ENCODE assay signal across 1 cellular context in the genomic region with DNA sequence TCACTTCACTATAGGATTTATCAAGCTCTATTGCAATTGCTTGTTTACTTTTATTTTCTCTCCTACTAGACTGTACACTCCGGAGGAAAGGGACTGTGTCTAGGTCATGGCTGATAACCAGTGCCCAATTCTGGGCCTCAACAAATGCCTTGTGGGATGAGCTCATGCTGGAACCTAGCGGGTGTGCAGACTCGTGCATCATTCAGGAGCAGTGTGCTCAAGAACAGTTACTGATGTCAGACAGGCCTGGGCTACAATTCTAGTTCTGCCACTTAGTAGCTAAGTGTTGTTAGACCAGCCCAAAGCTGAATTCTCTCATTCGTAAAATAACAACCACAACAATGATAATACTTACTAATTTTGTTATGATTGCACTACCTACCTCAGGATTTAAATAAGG.
TF ChIP-seq lines count a peak whose summit lies in the region.

No MANE protein-coding gene starts in this region.

TF ChIP-seq in HCT116, 20 proteins besides CTCF, POLR2A, EP300 and RAD21 (continued from another document):
- TF ChIP-seq SP1 (IDR thresholded peaks at IDR 0.05; ENCODE audit: low read depth): no peak
- TF ChIP-seq, protein P1, sequence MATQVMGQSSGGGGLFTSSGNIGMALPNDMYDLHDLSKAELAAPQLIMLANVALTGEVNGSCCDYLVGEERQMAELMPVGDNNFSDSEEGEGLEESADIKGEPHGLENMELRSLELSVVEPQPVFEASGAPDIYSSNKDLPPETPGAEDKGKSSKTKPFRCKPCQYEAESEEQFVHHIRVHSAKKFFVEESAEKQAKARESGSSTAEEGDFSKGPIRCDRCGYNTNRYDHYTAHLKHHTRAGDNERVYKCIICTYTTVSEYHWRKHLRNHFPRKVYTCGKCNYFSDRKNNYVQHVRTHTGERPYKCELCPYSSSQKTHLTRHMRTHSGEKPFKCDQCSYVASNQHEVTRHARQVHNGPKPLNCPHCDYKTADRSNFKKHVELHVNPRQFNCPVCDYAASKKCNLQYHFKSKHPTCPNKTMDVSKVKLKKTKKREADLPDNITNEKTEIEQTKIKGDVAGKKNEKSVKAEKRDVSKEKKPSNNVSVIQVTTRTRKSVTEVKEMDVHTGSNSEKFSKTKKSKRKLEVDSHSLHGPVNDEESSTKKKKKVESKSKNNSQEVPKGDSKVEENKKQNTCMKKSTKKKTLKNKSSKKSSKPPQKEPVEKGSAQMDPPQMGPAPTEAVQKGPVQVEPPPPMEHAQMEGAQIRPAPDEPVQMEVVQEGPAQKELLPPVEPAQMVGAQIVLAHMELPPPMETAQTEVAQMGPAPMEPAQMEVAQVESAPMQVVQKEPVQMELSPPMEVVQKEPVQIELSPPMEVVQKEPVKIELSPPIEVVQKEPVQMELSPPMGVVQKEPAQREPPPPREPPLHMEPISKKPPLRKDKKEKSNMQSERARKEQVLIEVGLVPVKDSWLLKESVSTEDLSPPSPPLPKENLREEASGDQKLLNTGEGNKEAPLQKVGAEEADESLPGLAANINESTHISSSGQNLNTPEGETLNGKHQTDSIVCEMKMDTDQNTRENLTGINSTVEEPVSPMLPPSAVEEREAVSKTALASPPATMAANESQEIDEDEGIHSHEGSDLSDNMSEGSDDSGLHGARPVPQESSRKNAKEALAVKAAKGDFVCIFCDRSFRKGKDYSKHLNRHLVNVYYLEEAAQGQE (IDR thresholded peaks at IDR 0.05; ENCODE audit: low read depth): no peak
- TF ChIP-seq TCF7L2 (IDR thresholded peaks at IDR 0.05; ENCODE audit: borderline replicate concordance, extremely low read depth, insufficient read depth, insufficient read length): no peak
- TF ChIP-seq SRF (IDR thresholded peaks at IDR 0.05; ENCODE audit: low read depth): no peak
- no peak for TF ChIP-seq JUND (IDR thresholded peaks at IDR 0.05)
- TF ChIP-seq ELF1 (IDR thresholded peaks at IDR 0.05; ENCODE audit: borderline replicate concordance, low read depth): no peak
- no peak for TF ChIP-seq EZH2 (IDR thresholded peaks at IDR 0.05)
